ENCODE assay signal across 8 cellular contexts in the genomic region with DNA sequence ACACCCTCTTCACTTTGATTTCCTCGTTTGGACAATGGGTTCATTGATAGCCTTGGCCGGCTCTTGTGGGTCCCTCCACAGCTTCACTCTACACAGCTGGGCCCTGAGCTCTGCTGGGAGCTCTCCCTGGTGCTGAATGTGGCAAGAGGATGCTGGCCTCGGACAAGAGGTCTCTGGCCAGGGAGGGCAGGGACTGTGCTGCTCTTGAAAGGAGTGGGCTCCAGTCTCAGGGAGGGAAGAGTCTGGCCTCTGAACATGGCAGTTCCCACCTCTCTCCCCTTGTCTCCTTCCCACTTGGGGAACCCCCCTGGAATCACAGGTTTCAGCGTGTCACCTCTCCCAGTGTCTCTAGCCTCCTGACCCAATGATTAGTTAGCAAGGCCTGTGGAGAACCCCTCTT.
DNase-seq lines count a peak whose midpoint lies in the region; ATAC-seq lines count a peak whose summit lies in the region.

No MANE protein-coding gene starts in this region.

- H3K27ac Mint-ChIP-seq in stimulated activated naive B cell treated with anti-CD40 and anti-IgM and Interleukin-4, amounts not matched to agents 10 μg/mL and 1 μg/mL and 100 μg/mL, for 72 hours = no peak overlapping the region

- no peak overlapping the region for H3K4me3 ChIP-seq in adipocyte (ENCODE audit: low read length)

- no peaks in the 10 kb centered on the region for H3K4me1 ChIP-seq in adipocyte (ENCODE audit: control insufficient read depth, insufficient read depth, low read length)

- H3K36me3 Mint-ChIP-seq in stimulated activated naive B cell treated with anti-CD40 and anti-IgM and Interleukin-4, amounts not matched to agents 10 μg/mL and 1 μg/mL and 100 μg/mL, for 72 hours = no peaks in the 10 kb centered on the region

- DNase-seq in EH (ENCODE audit: low read depth) (peak; percentile 82), KBM-7 (peak; percentile 55), adipocyte (ENCODE audit: low read depth) (peak; percentile 85), iPS DF 19.7 (ENCODE audit: low read depth, low spot score) (peak; percentile 65), NCI-H1417 treated with DMSO at 0.1 percent for 48 hours (lab: John Stamatoyannopoulos, UW) (no peak)
- DNase-seq in stimulated activated naive B cell treated with anti-CD40 and anti-IgM and Interleukin-4, amounts not matched to agents 10 μg/mL and 1 μg/mL and 100 μg/mL, for 72 hours = no peak
- DNase-seq in stimulated activated CD4-positive, alpha-beta T cell treated with anti-CD3 and anti-CD28 coated beads, Interleukin-4, amount 100 ng/mL, for 1 hour = no peak

- H3K9ac ChIP-seq in adipocyte (ENCODE audit: low read length) = no peak overlapping the region

- in situ Hi-C loops in KBM-7 (cut with MboI; ENCODE audit: low pct_unique_long_range_greater_than_20kb, low sequenced_read_pairs) = no loop called here

- H3K9me3 ChIP-seq in adipocyte (ENCODE audit: control insufficient read depth, low read length) = no peaks in the 10 kb centered on the region

- peaks cover 60% of the 10 kb centered on the region for H3K27me3 ChIP-seq in adipocyte (replicated peaks; ENCODE audit: control insufficient read depth, insufficient read depth, low read length)

- no peaks in the 10 kb centered on the region for H3K9me3 Mint-ChIP-seq in stimulated activated naive B cell treated with anti-CD40 and anti-IgM and Interleukin-4, amounts not matched to agents 10 μg/mL and 1 μg/mL and 100 μg/mL, for 72 hours

- peaks cover 62 to 72% of the 10 kb centered on the region in 2 donors for H3K27me3 Mint-ChIP-seq in stimulated activated naive B cell treated with anti-CD40 and anti-IgM and Interleukin-4, amounts not matched to agents 10 μg/mL and 1 μg/mL and 100 μg/mL, for 72 hours

- H3K4me1 Mint-ChIP-seq in stimulated activated naive B cell treated with anti-CD40 and anti-IgM and Interleukin-4, amounts not matched to agents 10 μg/mL and 1 μg/mL and 100 μg/mL, for 72 hours = peaks cover 6 to 9% of the 10 kb centered on the region in 2 donors

- H3K36me3 ChIP-seq in adipocyte (ENCODE audit: control insufficient read depth, insufficient read depth, low read length, severe bottlenecking) = no peaks in the 10 kb centered on the region

- no peak overlapping the region for H3K4me3 Mint-ChIP-seq in stimulated activated naive B cell treated with anti-CD40 and anti-IgM and Interleukin-4, amounts not matched to agents 10 μg/mL and 1 μg/mL and 100 μg/mL, for 72 hours

- ATAC-seq in stimulated activated naive B cell treated with anti-CD40 and anti-IgM and Interleukin-4, amounts not matched to agents 10 μg/mL and 1 μg/mL and 100 μg/mL, for 72 hours (replicated peaks) = peak; percentile 41 to 59
- no peak for ATAC-seq in GM18861 (IDR thresholded peaks at IDR 0.05; ENCODE audit: unreplicated experiment)

Comparison
In these comparisons a context has a peak if more than half of its experiments do, and no peak if none do; other contexts are left out.
1. DNase-seq: peak in EH (single experiment), KBM-7 (single experiment), adipocyte (single experiment) and iPS DF 19.7 (single experiment); none in stimulated activated naive B cell treated with anti-CD40 and anti-IgM and Interleukin-4, amounts not matched to agents 10 μg/mL and 1 μg/mL and 100 μg/mL, for 72 hours (single experiment), NCI-H1417 treated with DMSO at 0.1 percent for 48 hours (single experiment) and stimulated activated CD4-positive, alpha-beta T cell treated with anti-CD3 and anti-CD28 coated beads, Interleukin-4, amount 100 ng/mL, for 1 hour (single experiment).